ENCODE assay signal across 1 cellular context in genomic region chr4:137946423-137946822, GRCh38.
TF ChIP-seq lines count a peak whose summit lies in the region.

No MANE protein-coding gene starts in this region.

TF ChIP-seq in K562, 482 proteins besides CTCF, POLR2A, EP300 and RAD21:
- no peak for TF ChIP-seq ZBTB7A (IDR thresholded peaks at IDR 0.05; ENCODE audit: borderline replicate concordance, control insufficient read depth, low read depth, low read length)
- no peak for TF ChIP-seq TAL1 (IDR thresholded peaks at IDR 0.05)
- TF ChIP-seq HBP1 (CRISPR knock-in tag; IDR thresholded peaks at IDR 0.05): no peak
- TF ChIP-seq BRCA1 (IDR thresholded peaks at IDR 0.05): no peak
- TF ChIP-seq BRCA1 (CRISPR knock-in tag; IDR thresholded peaks at IDR 0.05): no peak
- TF ChIP-seq ZBED1 (IDR thresholded peaks at IDR 0.05): no peak
- no peak for TF ChIP-seq KLF13 (tag; IDR thresholded peaks at IDR 0.05; ENCODE audit: borderline replicate concordance, low read depth)
- TF ChIP-seq NKRF (IDR thresholded peaks at IDR 0.05; ENCODE audit: borderline replicate concordance): no peak
- no peak for TF ChIP-seq KDM2B (CRISPR knock-in tag; IDR thresholded peaks at IDR 0.05)
- TF ChIP-seq, protein P1, sequence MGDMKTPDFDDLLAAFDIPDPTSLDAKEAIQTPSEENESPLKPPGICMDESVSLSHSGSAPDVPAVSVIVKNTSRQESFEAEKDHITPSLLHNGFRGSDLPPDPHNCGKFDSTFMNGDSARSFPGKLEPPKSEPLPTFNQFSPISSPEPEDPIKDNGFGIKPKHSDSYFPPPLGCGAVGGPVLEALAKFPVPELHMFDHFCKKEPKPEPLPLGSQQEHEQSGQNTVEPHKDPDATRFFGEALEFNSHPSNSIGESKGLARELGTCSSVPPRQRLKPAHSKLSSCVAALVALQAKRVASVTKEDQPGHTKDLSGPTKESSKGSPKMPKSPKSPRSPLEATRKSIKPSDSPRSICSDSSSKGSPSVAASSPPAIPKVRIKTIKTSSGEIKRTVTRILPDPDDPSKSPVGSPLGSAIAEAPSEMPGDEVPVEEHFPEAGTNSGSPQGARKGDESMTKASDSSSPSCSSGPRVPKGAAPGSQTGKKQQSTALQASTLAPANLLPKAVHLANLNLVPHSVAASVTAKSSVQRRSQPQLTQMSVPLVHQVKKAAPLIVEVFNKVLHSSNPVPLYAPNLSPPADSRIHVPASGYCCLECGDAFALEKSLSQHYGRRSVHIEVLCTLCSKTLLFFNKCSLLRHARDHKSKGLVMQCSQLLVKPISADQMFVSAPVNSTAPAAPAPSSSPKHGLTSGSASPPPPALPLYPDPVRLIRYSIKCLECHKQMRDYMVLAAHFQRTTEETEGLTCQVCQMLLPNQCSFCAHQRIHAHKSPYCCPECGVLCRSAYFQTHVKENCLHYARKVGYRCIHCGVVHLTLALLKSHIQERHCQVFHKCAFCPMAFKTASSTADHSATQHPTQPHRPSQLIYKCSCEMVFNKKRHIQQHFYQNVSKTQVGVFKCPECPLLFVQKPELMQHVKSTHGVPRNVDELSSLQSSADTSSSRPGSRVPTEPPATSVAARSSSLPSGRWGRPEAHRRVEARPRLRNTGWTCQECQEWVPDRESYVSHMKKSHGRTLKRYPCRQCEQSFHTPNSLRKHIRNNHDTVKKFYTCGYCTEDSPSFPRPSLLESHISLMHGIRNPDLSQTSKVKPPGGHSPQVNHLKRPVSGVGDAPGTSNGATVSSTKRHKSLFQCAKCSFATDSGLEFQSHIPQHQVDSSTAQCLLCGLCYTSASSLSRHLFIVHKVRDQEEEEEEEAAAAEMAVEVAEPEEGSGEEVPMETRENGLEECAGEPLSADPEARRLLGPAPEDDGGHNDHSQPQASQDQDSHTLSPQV (IDR thresholded peaks at IDR 0.05): no peak
